8 cellular contexts compared by ENCODE assay signal in genomic region chr9:68802525-68803015, GRCh38.
A peak's percentile ranks its signal among the peaks of the same experiment; 100 is the strongest.
DNase-seq lines count a peak whose midpoint lies in the region; ATAC-seq and TF ChIP-seq lines count a peak whose summit lies in the region.
"Had no signal": no experiment of that assay in that cellular context is flagged by ENCODE, and none has a peak within 500 bp of the region (broad histone marks: within the 10 kb centered on the region; RNA-seq: fewer than 3 reads in every experiment).

No MANE protein-coding gene starts in this region.

- no peaks in the 10 kb centered on the region for H3K36me3 ChIP-seq in mucosa of descending colon (ENCODE audit: low read depth)

- no peak overlapping the region for H3K4me3 ChIP-seq in mucosa of descending colon

- ATAC-seq in GM18861 (IDR thresholded peaks at IDR 0.05; ENCODE audit: unreplicated experiment), result peak; percentile 95
- ATAC-seq in GM21381 (IDR thresholded peaks at IDR 0.05; ENCODE audit: unreplicated experiment), result peak; percentile 95
- peak; percentile 93 for ATAC-seq in HG03196 (IDR thresholded peaks at IDR 0.05; ENCODE audit: unreplicated experiment)
- peak; percentile 87 for ATAC-seq in mucosa of descending colon
- ATAC-seq in WTC11, result no peak

- DNase-seq in mucosa of descending colon (no peak), ureter (ENCODE audit: low spot score) (no peak), WTC11 (ENCODE audit: low spot score) (no peak), T-helper 9 cell (no peak)
- DNase-seq: kidney glomerular epithelial cell had no signal

- TF ChIP-seq CTCF in mucosa of descending colon (IDR thresholded peaks at IDR 0.05) (no peak), WTC11 (IDR thresholded peaks at IDR 0.05) (no peak)

- no peaks in the 10 kb centered on the region for H3K27me3 Mint-ChIP-seq in WTC11 (ENCODE audit: low read depth)

- H3K9me3 ChIP-seq in mucosa of descending colon, result no peaks in the 10 kb centered on the region

- intact Hi-C loops in mucosa of descending colon (cut with DNase I, micrococcal nuclease), result no loop called here

- POLR2A ChIA-PET in WTC11 (lab: Charles Lee), result no interaction called here

- no peaks in the 10 kb centered on the region for H3K4me1 ChIP-seq in mucosa of descending colon (ENCODE audit: low read depth)

- H3K4me1 Mint-ChIP-seq in WTC11, result peaks cover 4% of the 10 kb centered on the region

- CTCF ChIA-PET in WTC11 (lab: Charles Lee), result no interaction called here

- no peaks in the 10 kb centered on the region for H3K36me3 Mint-ChIP-seq in WTC11

- H3K4me3 Mint-ChIP-seq in WTC11, result no peak overlapping the region

- no peak overlapping the region for H3K27ac Mint-ChIP-seq in WTC11

- no peaks in the 10 kb centered on the region for H3K9me3 Mint-ChIP-seq in WTC11

TF ChIP-seq in WTC11, 78 proteins besides CTCF, POLR2A, EP300 and RAD21:
- no peak for TF ChIP-seq ARID4B (CRISPR knock-in tag; IDR thresholded peaks at IDR 0.05; ENCODE audit: borderline replicate concordance)
- TF ChIP-seq MAX (CRISPR knock-in tag; IDR thresholded peaks at IDR 0.05), result no peak
- TF ChIP-seq TCF7 (CRISPR knock-in tag; IDR thresholded peaks at IDR 0.05; ENCODE audit: low read depth), result no peak
- TF ChIP-seq ZNF317 (CRISPR knock-in tag; IDR thresholded peaks at IDR 0.05; ENCODE audit: borderline replicate concordance, low read depth), result no peak
- TF ChIP-seq RELA (CRISPR knock-in tag; IDR thresholded peaks at IDR 0.05; ENCODE audit: borderline replicate concordance), result no peak
- TF ChIP-seq NR1H2 (CRISPR knock-in tag; IDR thresholded peaks at IDR 0.05), result no peak
- TF ChIP-seq USF2 (CRISPR knock-in tag; IDR thresholded peaks at IDR 0.05), result no peak
